1 cellular context compared by ENCODE assay signal in genomic region chr11:66593303-66593635, GRCh38.
TF ChIP-seq lines count a peak whose summit lies in the region.

No MANE protein-coding gene starts in this region.

TF ChIP-seq in HepG2, 621 proteins besides CTCF, POLR2A, EP300 and RAD21 (continued from another document):
- 0 out of 2 replicates have a peak, but pooled peaks have one; percentile 15 for TF ChIP-seq ZNF556 (CRISPR knock-in tag; IDR thresholded peaks at IDR 0.05; ENCODE audit: borderline replicate concordance)
- no peak for TF ChIP-seq DMTF1 (CRISPR knock-in tag; IDR thresholded peaks at IDR 0.05)
- no peak for TF ChIP-seq TCF7L2 (IDR thresholded peaks at IDR 0.05; ENCODE audit: low read depth, low read length)
- no peak for TF ChIP-seq NR3C1 (CRISPR knock-in tag; IDR thresholded peaks at IDR 0.05)
- no peak for TF ChIP-seq WIZ (CRISPR knock-in tag; IDR thresholded peaks at IDR 0.05)
- TF ChIP-seq MYNN (CRISPR knock-in tag; IDR thresholded peaks at IDR 0.05; ENCODE audit: low read depth) = no peak
- no peak for TF ChIP-seq ZNF788 (CRISPR knock-in tag; IDR thresholded peaks at IDR 0.05; ENCODE audit: borderline replicate concordance)
- TF ChIP-seq ZNF772 (CRISPR knock-in tag; IDR thresholded peaks at IDR 0.05) = no peak
- no peak for TF ChIP-seq ONECUT2 (CRISPR knock-in tag; IDR thresholded peaks at IDR 0.05)
- no peak; the same call in 1 of the 2 replicates for TF ChIP-seq ZNF605 (CRISPR knock-in tag; IDR thresholded peaks at IDR 0.05)
- no peak for TF ChIP-seq CREB1 (IDR thresholded peaks at IDR 0.05)
- no peak for TF ChIP-seq CREB1 (CRISPR knock-in tag; IDR thresholded peaks at IDR 0.05)
- TF ChIP-seq ZNF337 (CRISPR knock-in tag; IDR thresholded peaks at IDR 0.05; ENCODE audit: borderline replicate concordance, low read depth) = no peak
- no peak for TF ChIP-seq SNAI1 (CRISPR knock-in tag; IDR thresholded peaks at IDR 0.05; ENCODE audit: borderline replicate concordance)
- no peak for TF ChIP-seq ZNF484 (CRISPR knock-in tag; IDR thresholded peaks at IDR 0.05; ENCODE audit: borderline replicate concordance, low read depth)
- no peak for TF ChIP-seq CAMTA2 (CRISPR knock-in tag; IDR thresholded peaks at IDR 0.05; ENCODE audit: borderline replicate concordance)
- TF ChIP-seq ZHX1 (CRISPR knock-in tag; IDR thresholded peaks at IDR 0.05; ENCODE audit: low read depth) = no peak
- TF ChIP-seq ZSCAN9 (CRISPR knock-in tag; IDR thresholded peaks at IDR 0.05; ENCODE audit: borderline replicate concordance) = no peak; the same call in 1 of the 2 replicates
- 0 out of 2 replicates have a peak, but pooled peaks have one; percentile 13 for TF ChIP-seq NRL (CRISPR knock-in tag; IDR thresholded peaks at IDR 0.05; ENCODE audit: borderline replicate concordance)
- TF ChIP-seq ZFP91 (CRISPR knock-in tag; IDR thresholded peaks at IDR 0.05; ENCODE audit: borderline replicate concordance) = peak; percentile 22; the same call in 1 of the 2 replicates
- TF ChIP-seq ATF3 (CRISPR knock-in tag; IDR thresholded peaks at IDR 0.05) = no peak
- no peak for TF ChIP-seq ZBTB7B (CRISPR knock-in tag; IDR thresholded peaks at IDR 0.05)
- 0 out of 2 replicates have a peak, but pooled peaks have one; percentile 42 for TF ChIP-seq ZNF572 (CRISPR knock-in tag; IDR thresholded peaks at IDR 0.05)
- TF ChIP-seq GMEB1 (CRISPR knock-in tag; IDR thresholded peaks at IDR 0.05; ENCODE audit: borderline replicate concordance) = peak; percentile 7; the same call in 1 of the 2 replicates
- 0 out of 2 replicates have a peak, but pooled peaks have one; percentile 6 for TF ChIP-seq E2F2 (CRISPR knock-in tag; IDR thresholded peaks at IDR 0.05; ENCODE audit: borderline replicate concordance)
- TF ChIP-seq GLI4 (CRISPR knock-in tag; IDR thresholded peaks at IDR 0.05; ENCODE audit: borderline replicate concordance) = 0 out of 2 replicates have a peak, but pooled peaks have one; percentile 7
- 0 out of 2 replicates have a peak, but pooled peaks have one; percentile 16 for TF ChIP-seq ZNF281 (CRISPR knock-in tag; IDR thresholded peaks at IDR 0.05; ENCODE audit: borderline replicate concordance)
- TF ChIP-seq REL (CRISPR knock-in tag; conservative IDR thresholded peaks at IDR 0.05) = no peak
- TF ChIP-seq THAP7 (CRISPR knock-in tag; IDR thresholded peaks at IDR 0.05) = no peak
- no peak for TF ChIP-seq CEBPG (CRISPR knock-in tag; IDR thresholded peaks at IDR 0.05)
- no peak for TF ChIP-seq ZNF274 (CRISPR knock-in tag; IDR thresholded peaks at IDR 0.05)
- 0 out of 2 replicates have a peak, but pooled peaks have one; percentile 3 for TF ChIP-seq ZNF431 (CRISPR knock-in tag; IDR thresholded peaks at IDR 0.05; ENCODE audit: borderline replicate concordance, low read depth)
- no peak for TF ChIP-seq ZBTB37 (CRISPR knock-in tag; IDR thresholded peaks at IDR 0.05)
- TF ChIP-seq KDM2A (CRISPR knock-in tag; IDR thresholded peaks at IDR 0.05; ENCODE audit: borderline replicate concordance, low read depth) = 0 out of 2 replicates have a peak, but pooled peaks have one; percentile 2
- TF ChIP-seq MTA3 (CRISPR knock-in tag; IDR thresholded peaks at IDR 0.05) = no peak
- TF ChIP-seq ZFP37 (CRISPR knock-in tag; IDR thresholded peaks at IDR 0.05; ENCODE audit: borderline replicate concordance) = no peak
- no peak for TF ChIP-seq ATF2 (CRISPR knock-in tag; IDR thresholded peaks at IDR 0.05)
- no peak for TF ChIP-seq RBAK (CRISPR knock-in tag; IDR thresholded peaks at IDR 0.05)
- TF ChIP-seq HNRNPK (IDR thresholded peaks at IDR 0.05; ENCODE audit: low read depth, low read length, poor library complexity, severe bottlenecking) = no peak
- TF ChIP-seq ZFP36L2 (CRISPR knock-in tag; IDR thresholded peaks at IDR 0.05) = no peak
- no peak for TF ChIP-seq SIX4 (CRISPR knock-in tag; IDR thresholded peaks at IDR 0.05)
- no peak for TF ChIP-seq ZZZ3 (CRISPR knock-in tag; IDR thresholded peaks at IDR 0.05; ENCODE audit: borderline replicate concordance)
